In genomic region chr5:60677831-60678664, GRCh38 we compare ENCODE assay signal across 9 cellular contexts. TPM values are rescaled to one million over a fixed set of nuclear protein-coding genes. Genes with fewer than 3 reads are reported as not detected.
DNase-seq lines count a peak whose midpoint lies in the region; ATAC-seq, FAIRE-seq and TF ChIP-seq lines count a peak whose summit lies in the region.
"Had no signal": no experiment of that assay in that cellular context is flagged by ENCODE, and none has a peak within 500 bp of the region (broad histone marks: within the 10 kb centered on the region; RNA-seq: fewer than 3 reads in every experiment).

No MANE protein-coding gene starts in this region.

- H3K27me3 ChIP-seq in bronchial epithelial cell (ENCODE audit: control insufficient read depth, insufficient read depth, low read length) = no peaks in the 10 kb centered on the region

- H3K36me3 ChIP-seq in bronchial epithelial cell (ENCODE audit: control insufficient read depth, insufficient read depth, low read length) = no peaks in the 10 kb centered on the region

- ATAC-seq in activated CD4-positive, CD25-positive, alpha-beta regulatory T cell treated with anti-CD3 and anti-CD28 coated beads, Interleukin-2, amount 50 U/mL, for 24 hours = peak; percentile 21 to 30
- ATAC-seq in GM21515 (IDR thresholded peaks at IDR 0.05; ENCODE audit: unreplicated experiment) = peak; percentile 67

- TF ChIP-seq POLR2A in NB4 (IDR thresholded peaks at IDR 0.05; ENCODE audit: extremely low read depth, insufficient read length) = no peak

- H3K4me3 ChIP-seq in NB4 (ENCODE audit: low read depth, low read length) (no peak overlapping the region), bronchial epithelial cell (ENCODE audit: low read depth, low read length) (no peak overlapping the region)
- H3K4me3 ChIP-seq: HAP-1 had no signal

- no peak for TF ChIP-seq CTCF in NB4 (IDR thresholded peaks at IDR 0.05; ENCODE audit: low read depth, low read length)
- TF ChIP-seq CTCF in bronchial epithelial cell (IDR thresholded peaks at IDR 0.05; ENCODE audit: insufficient read depth, low read length, severe bottlenecking) = peak; percentile 40

- FAIRE-seq in bronchial epithelial cell (lab: Jason Lieb, UNC) = no peak

- no peak for DNase-seq in activated CD4-positive, CD25-positive, alpha-beta regulatory T cell treated with anti-CD3 and anti-CD28 coated beads, Interleukin-2, amount 50 U/mL, for 72 hours
- DNase-seq in NB4 (ENCODE audit: low read depth) (peak; percentile 38), bronchial epithelial cell (ENCODE audit: low read depth) (peak; percentile 50), lung microvascular endothelial cell (ENCODE audit: low read depth in 2 of 2) (peak; percentile 59 to 65)
- no peak for DNase-seq in stimulated activated CD4-positive, alpha-beta T cell treated with anti-CD3 and anti-CD28 coated beads, Interleukin-4, amount 100 ng/mL, for 1 hour
- DNase-seq in activated CD4-positive, alpha-beta T cell treated with anti-CD3 and anti-CD28 coated beads, Interleukin-2, amount 50 U/mL, for 4 hours = no peak

RNA-seq across cellular contexts. Expression of gene DEPDC1B, which starts 21.9 kb away (rescaled TPM):
- total RNA-seq in bronchial epithelial cell = 2.1 and 3.2 TPM in 2 replicates
- 1.6 and 5.9 TPM in 2 replicates for total RNA-seq in lung microvascular endothelial cell

Comparison
In these comparisons a context has a peak if more than half of its experiments do, and no peak if none do; other contexts are left out.
1. DNase-seq: peak in NB4 (single experiment), bronchial epithelial cell (single experiment) and lung microvascular endothelial cell (2 of 2); none in activated CD4-positive, CD25-positive, alpha-beta regulatory T cell treated with anti-CD3 and anti-CD28 coated beads, Interleukin-2, amount 50 U/mL, for 72 hours (single experiment), stimulated activated CD4-positive, alpha-beta T cell treated with anti-CD3 and anti-CD28 coated beads, Interleukin-4, amount 100 ng/mL, for 1 hour (single experiment) and activated CD4-positive, alpha-beta T cell treated with anti-CD3 and anti-CD28 coated beads, Interleukin-2, amount 50 U/mL, for 4 hours (0 of 2).